Comparison of ENCODE assay signal across 31 cellular contexts in the genomic region with DNA sequence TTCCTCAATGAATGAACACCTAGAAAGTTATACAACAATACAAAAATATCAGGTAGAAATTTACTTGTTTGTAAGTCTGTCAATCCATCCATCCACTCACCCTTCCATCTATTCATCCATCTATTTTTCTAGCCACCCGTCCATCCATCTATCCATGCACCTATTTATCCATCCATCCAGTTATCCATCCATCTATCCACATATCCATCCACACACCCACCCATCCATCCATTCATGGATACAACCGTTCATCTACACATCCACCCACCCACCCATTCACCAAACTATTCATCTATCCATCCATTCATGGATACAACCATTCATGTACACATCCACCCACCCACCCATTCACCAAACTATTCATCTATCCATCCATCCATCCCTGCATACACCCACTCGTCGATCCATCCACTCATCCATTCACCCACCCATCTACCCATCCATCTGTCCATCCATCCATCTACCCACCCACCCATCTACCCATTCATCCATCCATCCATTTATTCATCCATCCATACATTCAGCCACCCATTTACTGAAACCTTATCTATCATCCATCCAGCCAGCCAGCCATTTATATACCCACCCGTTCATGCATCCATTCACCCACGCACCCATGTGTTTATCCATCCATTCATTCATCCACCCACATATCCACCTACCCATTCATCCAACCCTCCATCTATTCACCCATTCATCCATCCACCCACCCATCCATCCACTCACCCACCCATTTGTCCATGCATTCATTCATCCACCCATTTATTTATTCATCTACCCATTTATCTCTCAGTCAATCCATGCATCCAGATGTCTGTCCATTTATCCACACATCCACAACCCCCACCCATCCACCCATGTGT.
"Had no signal": no experiment of that assay in that cellular context is flagged by ENCODE, and none has a peak within 500 bp of the region (broad histone marks: within the 10 kb centered on the region; RNA-seq: fewer than 3 reads in every experiment).

No MANE protein-coding gene starts in this region.

- H3K4me1 Mint-ChIP-seq: activated CD4-positive, alpha-beta T cell treated with anti-CD3 and anti-CD28 coated beads, Interleukin-2, amount 10 ng/mL, durations not matched to agents 7 days and 5 days; activated naive CD4-positive, alpha-beta T cell treated with anti-CD3 and anti-CD28 coated beads, Interleukin-2, amount 50 U/mL, for 24 hours; activated T-helper 17 cell treated with anti-CD3 and anti-CD28 coated beads, Interleukin-2, amount 50 U/mL, for 72 hours; central memory CD8-positive, alpha-beta T cell had no signal

- H3K9me3 Mint-ChIP-seq: activated CD4-positive, alpha-beta T cell treated with anti-CD3 and anti-CD28 coated beads, Interleukin-2, amount 10 ng/mL, durations not matched to agents 7 days and 5 days; activated CD8-positive, alpha-beta T cell treated with anti-CD3 and anti-CD28 coated beads for 36 hours; activated naive CD4-positive, alpha-beta T cell treated with anti-CD3 and anti-CD28 coated beads, Interleukin-2, amount 50 U/mL, for 24 hours; activated T-helper 17 cell treated with anti-CD3 and anti-CD28 coated beads, Interleukin-2, amount 50 U/mL, for 72 hours; central memory CD8-positive, alpha-beta T cell had no signal

- H3K27me3 Mint-ChIP-seq: activated CD4-positive, alpha-beta T cell treated with anti-CD3 and anti-CD28 coated beads, Interleukin-2, amount 10 ng/mL, durations not matched to agents 7 days and 5 days; activated CD8-positive, alpha-beta T cell treated with anti-CD3 and anti-CD28 coated beads for 36 hours; activated naive CD4-positive, alpha-beta T cell treated with anti-CD3 and anti-CD28 coated beads, Interleukin-2, amount 50 U/mL, for 24 hours; activated naive CD8-positive, alpha-beta T cell treated with anti-CD3 and anti-CD28 coated beads, Interleukin-2, amount 10 ng/mL, durations not matched to agents 7 days and 5 days; activated T-helper 17 cell treated with anti-CD3 and anti-CD28 coated beads, Interleukin-2, amount 50 U/mL, for 72 hours had no signal

- H3K27ac ChIP-seq: ascending aorta, cardiac muscle cell, KMS-11, PC-9, RWPE1 had no signal

- DNase-seq: activated CD4-positive, alpha-beta T cell treated with anti-CD3 and anti-CD28 coated beads, Interleukin-2, amount 10 ng/mL, durations not matched to agents 7 days and 5 days; activated CD8-positive, alpha-beta T cell treated with anti-CD3 and anti-CD28 coated beads for 36 hours; activated effector memory CD4-positive, alpha-beta T cell treated with anti-CD3 and anti-CD28 coated beads, Interleukin-2, amount 50 U/mL, for 16 hours; activated naive CD4-positive, alpha-beta T cell; activated naive CD8-positive, alpha-beta T cell treated with anti-CD3 and anti-CD28 coated beads, Interleukin-2, amount 10 ng/mL, durations not matched to agents 7 days and 5 days; activated T-cell treated with anti-CD3 and anti-CD28 coated beads, Interleukin-2, amount 50 U/mL, for 1 hour; activated T-cell treated with anti-CD3 and anti-CD28 coated beads, Interleukin-2, amount 50 U/mL, for 72 hours; amygdala; MM.1S; MV-4-11; NCI-H1092; NCI-H1436 treated with DMSO at 0.1 percent for 48 hours; NCI-H1694 treated with DMSO at 0.1 percent for 48 hours; NCI-H2029; NCI-H510A; NCI-H526; NCI-H748 treated with DMSO at 0.1 percent for 48 hours; NK-92 treated with Interleukin-12 subunit alpha and Interleukin-12 subunit beta, amount 100 ng/mL, for 24 hours; PC-9; SIG-M5; SW 1271; T-helper 1 cell; T-helper 2 cell; T-helper 9 cell had no signal

- H3K36me3 ChIP-seq: ascending aorta, cardiac muscle cell had no signal

- H3K27ac Mint-ChIP-seq: activated CD4-positive, alpha-beta T cell treated with anti-CD3 and anti-CD28 coated beads, Interleukin-2, amount 10 ng/mL, durations not matched to agents 7 days and 5 days; activated CD8-positive, alpha-beta T cell treated with anti-CD3 and anti-CD28 coated beads for 36 hours; activated naive CD4-positive, alpha-beta T cell treated with anti-CD3 and anti-CD28 coated beads, Interleukin-2, amount 50 U/mL, for 24 hours; activated naive CD8-positive, alpha-beta T cell treated with anti-CD3 and anti-CD28 coated beads, Interleukin-2, amount 10 ng/mL, durations not matched to agents 7 days and 5 days; activated T-cell treated with anti-CD3 and anti-CD28 coated beads, Interleukin-2, amount 50 U/mL, for 72 hours; activated T-helper 17 cell treated with anti-CD3 and anti-CD28 coated beads, Interleukin-2, amount 50 U/mL, for 72 hours had no signal

- H3K27me3 ChIP-seq: ascending aorta, cardiac muscle cell had no signal

- H3K4me3 Mint-ChIP-seq: activated CD4-positive, alpha-beta T cell treated with anti-CD3 and anti-CD28 coated beads, Interleukin-2, amount 10 ng/mL, durations not matched to agents 7 days and 5 days; activated CD8-positive, alpha-beta T cell treated with anti-CD3 and anti-CD28 coated beads for 36 hours; activated naive CD4-positive, alpha-beta T cell treated with anti-CD3 and anti-CD28 coated beads, Interleukin-2, amount 50 U/mL, for 24 hours; activated naive CD8-positive, alpha-beta T cell treated with anti-CD3 and anti-CD28 coated beads, Interleukin-2, amount 10 ng/mL, durations not matched to agents 7 days and 5 days; activated T-cell treated with anti-CD3 and anti-CD28 coated beads, Interleukin-2, amount 50 U/mL, for 72 hours; activated T-helper 17 cell treated with anti-CD3 and anti-CD28 coated beads, Interleukin-2, amount 50 U/mL, for 72 hours; central memory CD8-positive, alpha-beta T cell had no signal

- H2AFZ ChIP-seq: PC-9 had no signal

- H3K36me3 Mint-ChIP-seq: activated naive CD8-positive, alpha-beta T cell treated with anti-CD3 and anti-CD28 coated beads, Interleukin-2, amount 10 ng/mL, durations not matched to agents 7 days and 5 days had no signal

- H3K4me2 ChIP-seq: KMS-11, PC-9 had no signal

- H3K9me3 ChIP-seq: ascending aorta had no signal

- H3K4me3 ChIP-seq: ascending aorta, cardiac muscle cell, PC-9 had no signal
